Comparison of ENCODE assay signal across 14 cellular contexts in the genomic region with DNA sequence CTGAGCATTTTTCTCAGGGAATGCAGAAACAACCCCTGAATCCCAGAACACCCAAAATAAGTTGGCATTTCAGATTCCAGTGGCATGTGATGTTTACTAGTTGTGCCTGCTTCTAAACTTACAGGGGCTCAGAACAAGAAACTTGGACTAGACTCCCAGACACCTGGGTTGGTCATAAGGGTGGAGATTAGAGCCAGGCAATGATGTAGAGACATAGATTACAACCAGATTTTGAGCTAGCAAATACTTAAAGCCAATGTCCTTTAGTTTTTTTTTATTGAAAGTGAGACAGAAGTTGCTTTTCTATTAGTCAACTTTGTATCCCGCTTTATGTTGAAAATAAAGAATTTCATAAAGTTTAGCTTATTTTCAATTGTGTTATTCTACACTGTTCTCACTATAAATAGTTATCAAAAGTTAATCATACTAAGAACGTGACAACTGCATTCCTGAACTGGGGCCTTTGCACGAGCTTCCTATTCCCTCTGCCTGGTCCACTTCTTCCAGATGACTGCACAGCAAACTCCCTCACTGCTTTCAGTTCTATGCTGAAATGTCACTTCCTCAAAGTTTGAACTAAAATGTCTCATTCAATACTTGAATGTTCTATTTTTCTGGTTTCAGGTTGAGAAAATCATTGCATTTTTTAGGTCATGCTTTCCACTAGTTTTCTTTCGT.
DNase-seq lines count a peak whose midpoint lies in the region; ATAC-seq lines count a peak whose summit lies in the region.
"Had no signal": no experiment of that assay in that cellular context is flagged by ENCODE, and none has a peak within 500 bp of the region (broad histone marks: within the 10 kb centered on the region; RNA-seq: fewer than 3 reads in every experiment).

No MANE protein-coding gene starts in this region.

- no peaks in the 10 kb centered on the region for H3K36me3 Mint-ChIP-seq in stimulated activated memory B cell treated with anti-CD40 and anti-IgM and Interleukin-4, amounts not matched to agents 10 μg/mL and 1 μg/mL and 100 μg/mL, for 72 hours
- H3K36me3 Mint-ChIP-seq: activated naive CD8-positive, alpha-beta T cell treated with anti-CD3 and anti-CD28 coated beads, Interleukin-2, amount 10 ng/mL, durations not matched to agents 7 days and 5 days had no signal

- DNase-seq in NCI-H446 treated with DMSO at 0.1 percent for 48 hours (lab: John Stamatoyannopoulos, UW) (no peak), cerebellar nuclear complex (lab: John Stamatoyannopoulos, UW) (no peak), NCI-H2227 treated with DMSO at 0.1 percent for 48 hours (lab: John Stamatoyannopoulos, UW) (no peak)
- DNase-seq: activated CD4-positive, alpha-beta T cell treated with anti-CD3 and anti-CD28 coated beads, Interleukin-2, amount 10 ng/mL, durations not matched to agents 7 days and 5 days; activated naive CD8-positive, alpha-beta T cell treated with anti-CD3 and anti-CD28 coated beads, Interleukin-2, amount 10 ng/mL, durations not matched to agents 7 days and 5 days; DMS79 treated with DMSO at 0.1 percent for 48 hours; effector memory CD4-positive, alpha-beta T cell; NCI-H146; Right ventricle myocardium superior; substantia nigra had no signal

- H3K9me3 Mint-ChIP-seq in stimulated activated memory B cell treated with anti-CD40 and anti-IgM and Interleukin-4, amounts not matched to agents 10 μg/mL and 1 μg/mL and 100 μg/mL, for 72 hours, result no peaks in the 10 kb centered on the region
- H3K9me3 Mint-ChIP-seq: activated naive CD8-positive, alpha-beta T cell treated with anti-CD3 and anti-CD28 coated beads, Interleukin-2, amount 10 ng/mL, durations not matched to agents 7 days and 5 days had no signal

- peak overlapping the region; percentile 18 for H3K4me3 Mint-ChIP-seq in stimulated activated memory B cell treated with anti-CD40 and anti-IgM and Interleukin-4, amounts not matched to agents 10 μg/mL and 1 μg/mL and 100 μg/mL, for 72 hours
- H3K4me3 Mint-ChIP-seq: activated CD4-positive, alpha-beta T cell treated with anti-CD3 and anti-CD28 coated beads, Interleukin-2, amount 10 ng/mL, durations not matched to agents 7 days and 5 days; activated naive CD8-positive, alpha-beta T cell treated with anti-CD3 and anti-CD28 coated beads, Interleukin-2, amount 10 ng/mL, durations not matched to agents 7 days and 5 days had no signal

- H3K4me1 Mint-ChIP-seq in stimulated activated memory B cell treated with anti-CD40 and anti-IgM and Interleukin-4, amounts not matched to agents 10 μg/mL and 1 μg/mL and 100 μg/mL, for 72 hours, result peaks cover 5% of the 10 kb centered on the region
- H3K4me1 Mint-ChIP-seq: activated CD4-positive, alpha-beta T cell treated with anti-CD3 and anti-CD28 coated beads, Interleukin-2, amount 10 ng/mL, durations not matched to agents 7 days and 5 days; activated naive CD8-positive, alpha-beta T cell treated with anti-CD3 and anti-CD28 coated beads, Interleukin-2, amount 10 ng/mL, durations not matched to agents 7 days and 5 days had no signal

- peak overlapping the region; percentile 57 for H3K27ac Mint-ChIP-seq in stimulated activated memory B cell treated with anti-CD40 and anti-IgM and Interleukin-4, amounts not matched to agents 10 μg/mL and 1 μg/mL and 100 μg/mL, for 72 hours
- H3K27ac Mint-ChIP-seq: activated CD4-positive, alpha-beta T cell treated with anti-CD3 and anti-CD28 coated beads, Interleukin-2, amount 10 ng/mL, durations not matched to agents 7 days and 5 days; activated naive CD8-positive, alpha-beta T cell treated with anti-CD3 and anti-CD28 coated beads, Interleukin-2, amount 10 ng/mL, durations not matched to agents 7 days and 5 days had no signal

- peak; percentile 74 for ATAC-seq in GM19023 (IDR thresholded peaks at IDR 0.05; ENCODE audit: unreplicated experiment)
- peak; percentile 85 for ATAC-seq in HG02623 (IDR thresholded peaks at IDR 0.05; ENCODE audit: unreplicated experiment)
- peak; percentile 67 for ATAC-seq in HG03565 (IDR thresholded peaks at IDR 0.05; ENCODE audit: unreplicated experiment)
- peak; percentile 81 for ATAC-seq in stimulated activated memory B cell treated with anti-CD40 and anti-IgM and Interleukin-4, amounts not matched to agents 10 μg/mL and 1 μg/mL and 100 μg/mL, for 72 hours

- H3K27me3 Mint-ChIP-seq in stimulated activated memory B cell treated with anti-CD40 and anti-IgM and Interleukin-4, amounts not matched to agents 10 μg/mL and 1 μg/mL and 100 μg/mL, for 72 hours, result no peaks in the 10 kb centered on the region
- H3K27me3 Mint-ChIP-seq: activated CD4-positive, alpha-beta T cell treated with anti-CD3 and anti-CD28 coated beads, Interleukin-2, amount 10 ng/mL, durations not matched to agents 7 days and 5 days; activated naive CD8-positive, alpha-beta T cell treated with anti-CD3 and anti-CD28 coated beads, Interleukin-2, amount 10 ng/mL, durations not matched to agents 7 days and 5 days had no signal
